In the genomic region with DNA sequence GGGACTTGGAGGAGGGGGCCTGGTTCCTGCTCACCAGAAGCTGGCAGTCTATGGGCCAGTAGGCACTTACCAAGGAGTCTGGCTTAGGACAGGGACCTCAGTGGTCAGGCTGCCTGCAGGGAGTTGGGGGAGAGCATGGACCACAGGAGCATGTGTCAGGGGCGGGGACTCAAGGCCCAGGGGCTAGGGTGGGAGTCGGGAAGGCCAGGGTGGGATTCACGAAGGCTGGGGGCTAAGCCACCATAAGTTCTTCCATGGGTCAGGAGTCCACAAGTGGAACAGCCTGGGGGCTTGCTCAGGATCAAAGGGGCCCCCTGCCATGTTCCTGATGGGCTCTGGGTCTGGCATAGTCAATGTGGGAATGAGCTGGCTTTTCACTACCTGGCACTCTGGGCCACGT, we compare ENCODE assay signal across 21 cellular contexts. TPM values are rescaled to one million over a fixed set of nuclear protein-coding genes. Genes with fewer than 3 reads are reported as not detected.
DNase-seq lines count a peak whose midpoint lies in the region; TF ChIP-seq lines count a peak whose summit lies in the region.
"Had no signal": no experiment of that assay in that cellular context is flagged by ENCODE, and none has a peak within 500 bp of the region (broad histone marks: within the 10 kb centered on the region; RNA-seq: fewer than 3 reads in every experiment).

No MANE protein-coding gene starts in this region.

- no peaks in the 10 kb centered on the region for H3K36me3 Mint-ChIP-seq in endodermal cell (ENCODE audit: low read depth)
- H3K36me3 Mint-ChIP-seq: CD4-positive, alpha-beta memory T cell had no signal

- no peak overlapping the region for H3K9ac ChIP-seq in endodermal cell (ENCODE audit: extremely low read depth, low read length, poor library complexity, severe bottlenecking)
- H3K9ac ChIP-seq: GM23248 had no signal

- H3K4me3 ChIP-seq in endodermal cell (ENCODE audit: low read length): no peak overlapping the region
- no peak overlapping the region for H3K4me3 ChIP-seq in osteoblast (ENCODE audit: insufficient read depth, low read length)
- H3K4me3 ChIP-seq: A549, GM23248 had no signal

- peaks cover 17% of the 10 kb centered on the region for H3K4me1 ChIP-seq in endodermal cell (ENCODE audit: control insufficient read depth, insufficient read depth, low read length)
- H3K4me1 ChIP-seq in osteoblast (ENCODE audit: insufficient read depth, low read length): no peaks in the 10 kb centered on the region

- H3K36me3 ChIP-seq in endodermal cell (ENCODE audit: control insufficient read depth, insufficient read depth, low read length): no peaks in the 10 kb centered on the region
- H3K36me3 ChIP-seq in osteoblast (ENCODE audit: insufficient read depth, low read length): no peaks in the 10 kb centered on the region

- WGBS in endodermal cell (ENCODE audit: insufficient coverage in 1 of 2, insufficient read length in 1 of 2), 2 experiments: 92 to 94% methylated on average over 4 of the region's 4 CpGs

- H3K9me3 ChIP-seq in endodermal cell (ENCODE audit: control insufficient read depth, low read length) (no peaks in the 10 kb centered on the region), osteoblast (ENCODE audit: low read depth, low read length) (no peaks in the 10 kb centered on the region)
- H3K9me3 ChIP-seq: A549 had no signal

- H3K9me3 Mint-ChIP-seq in endodermal cell: no peaks in the 10 kb centered on the region
- H3K9me3 Mint-ChIP-seq: CD4-positive, alpha-beta memory T cell had no signal

- H3K27me3 Mint-ChIP-seq in endodermal cell (ENCODE audit: insufficient read depth): peaks cover 18% of the 10 kb centered on the region

- H3K27me3 ChIP-seq in endodermal cell (ENCODE audit: control insufficient read depth, insufficient read depth, low read length, poor library complexity, severe bottlenecking) (no peaks in the 10 kb centered on the region), osteoblast (ENCODE audit: insufficient read depth, low read length) (no peaks in the 10 kb centered on the region)

- H3K27ac ChIP-seq in endodermal cell (ENCODE audit: low read depth, low read length): no peak overlapping the region
- H3K27ac ChIP-seq in osteoblast (ENCODE audit: low read depth, low read length): no peak overlapping the region
- H3K27ac ChIP-seq: A549, GM23248 had no signal

- DNase-seq in GM13977 (ENCODE audit: low spot score) (peak; percentile 1), endodermal cell (peak; percentile 36), osteoblast (ENCODE audit: insufficient read length, low spot score, missing footprints) (peak; percentile 19), OCI-M2 (lab: John Stamatoyannopoulos, UW; ENCODE audit: unreplicated experiment) (no peak), NCI-H69 (lab: John Stamatoyannopoulos, UW) (no peak)
- DNase-seq in activated naive CD4-positive, alpha-beta T cell treated with Interleukin-2 at 50 U/mL for 16 hours: no peak
- DNase-seq: 8988T; ACHN; C1 segment of cervical spinal cord; Calu3; CD4-positive, alpha-beta memory T cell; COR-L47; DMS79 treated with DMSO at 0.1 percent for 48 hours; GF-D8; GM23248; H9 had no signal

- H3K4me3 Mint-ChIP-seq in endodermal cell: no peak overlapping the region
- H3K4me3 Mint-ChIP-seq: CD4-positive, alpha-beta memory T cell had no signal

- no peaks in the 10 kb centered on the region for H3K79me2 ChIP-seq in osteoblast (ENCODE audit: insufficient read depth, low read length)

- H2AFZ ChIP-seq in osteoblast (ENCODE audit: low read length): no peak overlapping the region
- H2AFZ ChIP-seq: GM23248 had no signal

- H3K27ac Mint-ChIP-seq in endodermal cell: no peak overlapping the region
- H3K27ac Mint-ChIP-seq: CD4-positive, alpha-beta memory T cell had no signal

- no peak for TF ChIP-seq CTCF in GM13977 (IDR thresholded peaks at IDR 0.05; ENCODE audit: extremely low read depth, insufficient read depth, missing control alignments)
- no peak for TF ChIP-seq CTCF in endodermal cell (conservative IDR thresholded peaks at IDR 0.05)
- TF ChIP-seq CTCF in osteoblast (IDR thresholded peaks at IDR 0.05; ENCODE audit: extremely low read depth, low read depth, low read length): no peak

- H4K20me1 ChIP-seq in osteoblast (ENCODE audit: insufficient read depth, low read length): no peaks in the 10 kb centered on the region

- H3K4me2 ChIP-seq in osteoblast (ENCODE audit: insufficient read depth, low read length): no peak overlapping the region
- H3K4me2 ChIP-seq: A549 had no signal

- peaks cover 49% of the 10 kb centered on the region for H3K4me1 Mint-ChIP-seq in endodermal cell
- H3K4me1 Mint-ChIP-seq: CD4-positive, alpha-beta memory T cell had no signal

- in situ Hi-C loops in GM13977 (cut with MboI; ENCODE audit: low pct_unique_long_range_greater_than_20kb, low sequenced_read_pairs, unreplicated experiment): no loop called here

RNA-seq across cellular contexts. Expression of a gene that starts 11.5 kb away (rescaled TPM):
- total RNA-seq in endodermal cell (1 to 10 TPM; 2.5 to 5.9 TPM), osteoblast (not detected in 2 replicates)
- polyA plus RNA-seq in endodermal cell (2013, experiment 1 of 2): 1.6 TPM
- 0.79 TPM for polyA plus RNA-seq in endodermal cell (2013, experiment 2 of 2)
- total RNA-seq: Calu3; CD4-positive, alpha-beta memory T cell; Daoy; G401; GM23248; H4 had no signal
- polyA plus RNA-seq: BJ; CD4-positive, alpha-beta memory T cell; GM23248 had no signal

Comparison
In these comparisons a context has a peak if more than half of its experiments do, and no peak if none do; other contexts are left out.
1. DNase-seq: peak in GM13977 (single experiment), endodermal cell (single experiment) and osteoblast (single experiment); none in OCI-M2 (single experiment), NCI-H69 (single experiment) and activated naive CD4-positive, alpha-beta T cell treated with Interleukin-2 at 50 U/mL for 16 hours (single experiment).